Comparison of ENCODE assay signal across 10 cellular contexts in the genomic region with DNA sequence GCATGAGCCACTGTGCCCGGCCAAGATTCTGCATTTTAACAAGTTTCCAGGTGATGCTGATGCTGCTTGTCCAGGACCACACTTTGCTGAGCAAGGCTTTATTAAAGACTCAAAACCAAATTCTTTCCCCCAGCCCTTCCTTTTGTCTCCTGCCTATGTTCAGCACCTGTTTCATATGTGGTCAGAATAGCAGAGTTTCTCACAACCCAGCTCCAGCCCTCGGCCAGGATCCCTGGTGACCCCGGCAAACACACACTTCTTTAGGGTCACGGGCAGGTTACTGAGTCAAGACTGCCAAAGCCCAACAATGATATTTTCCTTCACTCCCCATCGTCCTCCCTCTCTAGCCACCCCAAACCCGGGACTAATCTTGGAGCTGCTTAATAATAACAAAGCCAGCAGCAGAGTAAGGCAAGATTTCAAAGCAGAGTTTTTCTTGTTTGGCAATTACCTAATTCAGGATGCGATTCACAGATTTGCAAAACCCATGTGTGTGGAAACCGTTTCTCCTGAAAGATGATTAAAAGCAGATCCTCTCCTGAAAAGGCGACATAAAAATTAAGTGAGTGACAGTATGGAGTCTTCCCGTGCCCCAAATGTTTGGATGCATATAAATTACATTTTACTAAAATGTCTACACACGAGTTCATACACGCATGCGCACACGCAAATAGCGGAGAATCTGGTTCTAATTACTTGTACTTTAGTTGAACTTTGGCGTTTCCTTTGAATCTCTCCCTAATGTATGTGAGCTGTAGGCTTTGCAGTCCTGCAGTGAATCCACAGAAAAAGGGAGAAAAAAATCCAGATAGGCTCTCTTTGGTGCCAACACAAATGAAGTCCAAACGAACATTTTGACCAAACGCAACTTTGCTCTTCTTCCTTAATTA. TPM values are rescaled to one million over a fixed set of nuclear protein-coding genes. Genes with fewer than 3 reads are reported as not detected.
DNase-seq lines count a peak whose midpoint lies in the region; ATAC-seq, FAIRE-seq and TF ChIP-seq lines count a peak whose summit lies in the region.
"Had no signal": no experiment of that assay in that cellular context is flagged by ENCODE, and none has a peak within 500 bp of the region (broad histone marks: within the 10 kb centered on the region; RNA-seq: fewer than 3 reads in every experiment).

No MANE protein-coding gene starts in this region.

- ATAC-seq in heart left ventricle (no peak), lung (ENCODE audit: insufficient read depth, low FRiP score) (no peak), pancreas (no peak)

- H3K36me3 ChIP-seq in heart left ventricle (no peaks in the 10 kb centered on the region), lung (ENCODE audit: control insufficient read depth in 2 of 2, insufficient read depth in 2 of 2, low read length in 2 of 2) (no peaks in the 10 kb centered on the region), vagina (no peaks in the 10 kb centered on the region), pancreas (no peaks in the 10 kb centered on the region)

- WGBS in heart left ventricle, 4 donors: 34 to 44% (median 42%) methylated on average over 18 of the region's 18 CpGs
- WGBS in lung, 2 donors: 72 to 73% methylated on average over 18 of the region's 18 CpGs
- WGBS in pancreas, 2 donors: 66 to 79% methylated on average over 18 of the region's 18 CpGs

- TF ChIP-seq CTCF in heart left ventricle (IDR thresholded peaks at IDR 0.05) (no peak), cardiac fibroblast (IDR thresholded peaks at IDR 0.05; ENCODE audit: low read depth, low read length) (no peak), lung (IDR thresholded peaks at IDR 0.05; ENCODE audit: control extremely low read depth, extremely low read depth) (no peak), vagina (IDR thresholded peaks at IDR 0.05) (no peak), pancreas (IDR thresholded peaks at IDR 0.05) (no peak)

- DNase-seq in heart left ventricle (no peak), cardiac septum (ENCODE audit: low spot score) (no peak), cardiac fibroblast (ENCODE audit: low read depth in 2 of 2) (peak; percentile 85 to 88), lung (ENCODE audit: low spot score) (no peak), vagina (ENCODE audit: extremely low spot score in 2 of 2) (no peak), SHP77 (lab: John Stamatoyannopoulos, UW) (no peak), pancreas (no peak), NCI-H526 treated with DMSO at 0.1 percent for 48 hours (lab: John Stamatoyannopoulos, UW) (no peak)
- DNase-seq: 8988T, NCI-H526 had no signal

- H3K4me3 ChIP-seq in heart left ventricle (peak overlapping the region in 9 of 12 donors; percentile 15 to 38 (median 24)), cardiac fibroblast (replicated peaks in 1 of 2; ENCODE audit: low read depth in 2 of 2, low read length in 2 of 2) (peak overlapping the region; percentile 20 to 23), lung (no peak overlapping the region), vagina (peak overlapping the region in 1 of 2 donors; percentile 6), pancreas (no peak overlapping the region)

- no peaks in the 10 kb centered on the region for H3K9me3 ChIP-seq in heart left ventricle
- no peaks in the 10 kb centered on the region for H3K9me3 ChIP-seq in lung (ENCODE audit: control insufficient read depth in 2 of 2, insufficient read depth in 1 of 2, low read length in 1 of 2)
- H3K9me3 ChIP-seq in vagina: no peaks in the 10 kb centered on the region
- H3K9me3 ChIP-seq in pancreas: no peaks in the 10 kb centered on the region

- no peak for FAIRE-seq in pancreas (lab: Jason Lieb, UNC)

- peaks cover 3 to 94% (median 57%) of the 10 kb centered on the region in 12 donors for H3K4me1 ChIP-seq in heart left ventricle
- H3K4me1 ChIP-seq in lung (ENCODE audit: control insufficient read depth in 2 of 2, insufficient read depth in 2 of 2, low read length in 2 of 2): peaks cover 5 to 29% of the 10 kb centered on the region in 2 donors
- peaks cover 61% of the 10 kb centered on the region for H3K4me1 ChIP-seq in vagina
- H3K4me1 ChIP-seq in pancreas: peaks cover 0 to 17% (median 5%) of the 10 kb centered on the region in 3 donors

- TF ChIP-seq POLR2A in heart left ventricle (IDR thresholded peaks at IDR 0.05): no peak
- TF ChIP-seq POLR2A in vagina (IDR thresholded peaks at IDR 0.05): no peak

- peak overlapping the region in 11 of 12 donors; percentile 58 to 81 (median 71) for H3K27ac ChIP-seq in heart left ventricle
- peak overlapping the region; percentile 21 to 41 for H3K27ac ChIP-seq in lung (ENCODE audit: low read depth in 1 of 2, low read length in 1 of 2)
- H3K27ac ChIP-seq in vagina: peak overlapping the region; percentile 76
- peak overlapping the region in 2 of 4 donors; percentile 12 to 36 for H3K27ac ChIP-seq in pancreas

- H3K27me3 ChIP-seq in heart left ventricle: no peaks in the 10 kb centered on the region
- H3K27me3 ChIP-seq in lung (ENCODE audit: control insufficient read depth, insufficient read depth): no peaks in the 10 kb centered on the region
- no peaks in the 10 kb centered on the region for H3K27me3 ChIP-seq in vagina
- no peaks in the 10 kb centered on the region for H3K27me3 ChIP-seq in pancreas

- intact Hi-C loops in heart left ventricle (cut with DNase I): loop anchor here in 2 of 10 donors (2.0 kb wide), 2 partner anchors 23 to 31 kb away; no protein-coding TSS in a partner anchor
- intact Hi-C loops in cardiac septum (cut with DNase I): loop anchor here (2.0 to 10.0 kb wide), 2 partner anchors 25 to 331 kb away; partner anchors contain the start of genes NGLY1 and RARB
- intact Hi-C loops in vagina (cut with DNase I): no loop called here
- intact Hi-C loops in pancreas (cut with DNase I): no loop called here

RNA-seq across cellular contexts. Expression of gene RARB, which starts 25.7 kb away (rescaled TPM):
- total RNA-seq in heart left ventricle (10 to 100 TPM; 11.3 to 21.0 (median 17.3) TPM), cardiac septum (20.3 TPM), lung (10 to 100 TPM in 1 of 2 donors, 1 to 10 TPM in 1; 5.4 to 24.5 TPM), vagina (15.0 TPM), pancreas (1 to 10 TPM in 2 of 6 donors, under 1 TPM in 4; 0.51 to 3.3 (median 0.81) TPM)
- polyA plus RNA-seq in heart left ventricle (1 to 10 TPM; 4.3 to 6.9 TPM), lung (1 to 10 TPM; 1.5 to 2.8 TPM), pancreas (under 1 TPM; 0.49 to 0.85 TPM)

Comparison
In these comparisons a context has a peak if more than half of its experiments do, and no peak if none do; other contexts are left out.
1. DNase-seq: peak in cardiac fibroblast (2 of 2); none in heart left ventricle (0 of 5), cardiac septum (single experiment), lung (single experiment), vagina (0 of 2), SHP77 (0 of 2), pancreas (0 of 6) and NCI-H526 treated with DMSO at 0.1 percent for 48 hours (single experiment).
2. H3K4me3 ChIP-seq: peak in heart left ventricle (9 of 12) and cardiac fibroblast (2 of 2); none in lung (single experiment) and pancreas (0 of 4).